In genomic region chr19:30719189-30719990, GRCh38 we compare ENCODE assay signal across 9 cellular contexts.
DNase-seq lines count a peak whose midpoint lies in the region; ATAC-seq, FAIRE-seq and TF ChIP-seq lines count a peak whose summit lies in the region.
"Had no signal": no experiment of that assay in that cellular context is flagged by ENCODE, and none has a peak within 500 bp of the region (broad histone marks: within the 10 kb centered on the region; RNA-seq: fewer than 3 reads in every experiment).

No MANE protein-coding gene starts in this region.

- no peak overlapping the region for H3K27ac Mint-ChIP-seq in WTC11
- peak overlapping the region; percentile 83 to 97 (median 95) for H3K27ac Mint-ChIP-seq in nephron

- ATAC-seq in WTC11 = peak; percentile 84
- no peak for ATAC-seq in GM18861 (IDR thresholded peaks at IDR 0.05; ENCODE audit: unreplicated experiment)
- ATAC-seq: HCT116 had no signal

- FAIRE-seq in frontal cortex (lab: Jason Lieb, UNC) = no peak

- H3K9me3 Mint-ChIP-seq in WTC11 = no peaks in the 10 kb centered on the region
- no peaks in the 10 kb centered on the region for H3K9me3 Mint-ChIP-seq in nephron

- TF ChIP-seq CTCF in GM20000 (IDR thresholded peaks at IDR 0.05; ENCODE audit: extremely low read depth, missing control alignments) = no peak
- TF ChIP-seq CTCF in WTC11 (IDR thresholded peaks at IDR 0.05) = no peak
- peak in 2 of 3 experiments; percentile 6 to 21 for TF ChIP-seq CTCF in nephron (IDR thresholded peaks at IDR 0.05; ENCODE audit: unreplicated experiment in 3 of 3)

- peaks cover 29% of the 10 kb centered on the region for H3K4me1 Mint-ChIP-seq in WTC11
- H3K4me1 Mint-ChIP-seq in nephron = peaks cover 25% of the 10 kb centered on the region

- H3K36me3 Mint-ChIP-seq in WTC11 (no peaks in the 10 kb centered on the region), nephron (ENCODE audit: low read depth) (no peaks in the 10 kb centered on the region)

- CTCF ChIA-PET in WTC11 (lab: Charles Lee) = interaction anchor here (0.9 to 2.3 kb wide), 11 partner anchors 8 to 80 kb away, joined by 3 to 14 read pairs (median 5); no protein-coding TSS in a partner anchor

- POLR2A ChIA-PET in WTC11 (lab: Charles Lee) = no interaction called here

- H3K4me3 Mint-ChIP-seq in WTC11 = peak overlapping the region; percentile 68
- peak overlapping the region; percentile 72 to 92 (median 83) for H3K4me3 Mint-ChIP-seq in nephron

- peaks cover 16% of the 10 kb centered on the region for H3K27me3 Mint-ChIP-seq in WTC11 (ENCODE audit: low read depth)
- H3K27me3 Mint-ChIP-seq in nephron (ENCODE audit: low read depth) = peaks cover 11% of the 10 kb centered on the region

- peak; percentile 59 for DNase-seq in AG08395 (ENCODE audit: low spot score)
- peak; percentile 56 for DNase-seq in GM20000 (ENCODE audit: low spot score)
- DNase-seq in WTC11 (ENCODE audit: low spot score) = peak; percentile 48
- DNase-seq in frontal cortex (ENCODE audit: low spot score in 2 of 2) = peak; percentile 55 to 79
- DNase-seq in DMS53 (lab: John Stamatoyannopoulos, UW) = no peak
- no peak for DNase-seq in NCI-H1092 (lab: John Stamatoyannopoulos, UW)

TF ChIP-seq in WTC11, 78 proteins besides CTCF, POLR2A, EP300 and RAD21:
- TF ChIP-seq CREM (CRISPR knock-in tag; IDR thresholded peaks at IDR 0.05) (0 out of 2 replicates have a peak, but pooled peaks have one; percentile 47), ZBTB21 (CRISPR knock-in tag; IDR thresholded peaks at IDR 0.05; ENCODE audit: borderline replicate concordance) (no peak), E2F5 (CRISPR knock-in tag; IDR thresholded peaks at IDR 0.05) (0 out of 2 replicates have a peak, but pooled peaks have one; percentile 46), MAX (CRISPR knock-in tag; IDR thresholded peaks at IDR 0.05) (0 out of 2 replicates have a peak, but pooled peaks have one; percentile 23), CDX4 (CRISPR knock-in tag; IDR thresholded peaks at IDR 0.05; ENCODE audit: borderline replicate concordance) (no peak), CREB1 (CRISPR knock-in tag; IDR thresholded peaks at IDR 0.05) (no peak)

Comparison
In these comparisons a context has a peak if more than half of its experiments do, and no peak if none do; other contexts are left out.
1. DNase-seq: peak in AG08395 (single experiment), GM20000 (single experiment), WTC11 (single experiment) and frontal cortex (2 of 2); none in DMS53 (single experiment) and NCI-H1092 (single experiment).
2. CTCF ChIP-seq: peak in nephron (2 of 3); none in GM20000 (single experiment) and WTC11 (single experiment).